Comparison of ENCODE assay signal across 14 cellular contexts in genomic region chr13:77016888-77017623, GRCh38. TPM values are rescaled to one million over a fixed set of nuclear protein-coding genes. Genes with fewer than 3 reads are reported as not detected.
DNase-seq lines count a peak whose midpoint lies in the region; ATAC-seq, FAIRE-seq and TF ChIP-seq lines count a peak whose summit lies in the region.
"Had no signal": no experiment of that assay in that cellular context is flagged by ENCODE, and none has a peak within 500 bp of the region (broad histone marks: within the 10 kb centered on the region; RNA-seq: fewer than 3 reads in every experiment).

No MANE protein-coding gene starts in this region.

- H3K4me1 ChIP-seq in BE2C: no peaks in the 10 kb centered on the region; the same call in 1 of the 2 replicates
- no peaks in the 10 kb centered on the region for H3K4me1 ChIP-seq in HCT116 (ENCODE audit: control insufficient read depth in 1 of 2, insufficient read depth in 2 of 2, low read length in 2 of 2)
- peaks cover 47% of the 10 kb centered on the region for H3K4me1 ChIP-seq in psoas muscle
- H3K4me1 ChIP-seq in small intestine (ENCODE audit: control insufficient read depth in 2 of 2, insufficient read depth in 1 of 2, low read depth in 1 of 2, low read length in 1 of 2): peaks cover 5 to 13% of the 10 kb centered on the region in 2 donors
- H3K4me1 ChIP-seq: parathyroid adenoma had no signal

- POLR2A ChIA-PET in HCT116 (lab: Charles Lee): no interaction called here

- FAIRE-seq in small intestine (lab: Jason Lieb, UNC): no peak

- TF ChIP-seq CTCF in BE2C (IDR thresholded peaks at IDR 0.05; ENCODE audit: low read depth, low read length) (peak; percentile 14; the same call in 1 of the 2 replicates), HCT116 (IDR thresholded peaks at IDR 0.05 in 2 of 3, conservative IDR thresholded peaks at IDR 0.05 in 1 of 3; ENCODE audit: borderline replicate concordance in 1 of 3, insufficient read depth in 1 of 3, low read depth in 2 of 3, low read length in 2 of 3) (peak in 2 of 3 experiments; percentile 5 to 23; a peak in 1 of 6 replicates), coronary artery (IDR thresholded peaks at IDR 0.05) (no peak), psoas muscle (IDR thresholded peaks at IDR 0.05) (no peak)

- no peak for TF ChIP-seq POLR2A in HCT116 (IDR thresholded peaks at IDR 0.05; ENCODE audit: borderline replicate concordance, extremely low read depth, insufficient read depth, insufficient read length)

- ATAC-seq in HCT116: no peak
- peak in 1 of 4 donors; percentile 34 for ATAC-seq in psoas muscle
- no peak for ATAC-seq in HG03095 (IDR thresholded peaks at IDR 0.05; ENCODE audit: unreplicated experiment)

- H3K4me3 ChIP-seq in BE2C (ENCODE audit: low read depth, low read length): no peak overlapping the region
- H3K4me3 ChIP-seq in HCT116 (replicated peaks in 1 of 2; ENCODE audit: low read depth in 1 of 2, low read length in 2 of 2): no peak overlapping the region
- H3K4me3 ChIP-seq in coronary artery: no peak overlapping the region
- H3K4me3 ChIP-seq in psoas muscle: no peak overlapping the region
- no peak overlapping the region for H3K4me3 ChIP-seq in small intestine (ENCODE audit: low read depth in 1 of 2, low read length in 2 of 2)
- H3K4me3 ChIP-seq: body of pancreas had no signal

- no peak overlapping the region for H3K27ac ChIP-seq in HCT116 (ENCODE audit: low read depth, low read length)
- H3K27ac ChIP-seq in coronary artery: peak overlapping the region; percentile 86
- H3K27ac ChIP-seq in psoas muscle: peak overlapping the region; percentile 25
- peak overlapping the region in 1 of 2 donors; percentile 44 for H3K27ac ChIP-seq in small intestine (ENCODE audit: low read depth in 1 of 2, low read length in 1 of 2)
- H3K27ac ChIP-seq: parathyroid adenoma had no signal

- H3K9me3 ChIP-seq in BE2C (no peaks in the 10 kb centered on the region), HCT116 (ENCODE audit: control insufficient read depth in 1 of 2, insufficient read depth in 1 of 2, low read depth in 1 of 2, low read length in 2 of 2) (no peaks in the 10 kb centered on the region), psoas muscle (no peaks in the 10 kb centered on the region), small intestine (ENCODE audit: control insufficient read depth, low read depth) (no peaks in the 10 kb centered on the region)
- H3K9me3 ChIP-seq: body of pancreas had no signal

- no peak overlapping the region for H3K4me2 ChIP-seq in HCT116 (ENCODE audit: low read length)

- H3K27me3 ChIP-seq in BE2C (no peaks in the 10 kb centered on the region), HCT116 (ENCODE audit: insufficient read depth, low read length) (no peaks in the 10 kb centered on the region), psoas muscle (ENCODE audit: insufficient read depth in 3 of 3, low read length in 2 of 3) (no peaks in the 10 kb centered on the region), small intestine (ENCODE audit: control insufficient read depth in 2 of 2, insufficient read depth in 2 of 2, low read length in 2 of 2) (no peaks in the 10 kb centered on the region)
- H3K27me3 ChIP-seq: body of pancreas had no signal

- peaks cover 77% of the 10 kb centered on the region for H3K79me2 ChIP-seq in HCT116 (ENCODE audit: insufficient read depth, low read length)

- no peak overlapping the region for H2AFZ ChIP-seq in HCT116 (ENCODE audit: low read depth, low read length, poor library complexity, severe bottlenecking)
- H2AFZ ChIP-seq: parathyroid adenoma had no signal

- intact Hi-C loops in HCT116 (cut with micrococcal nuclease) (no loop called here), psoas muscle (cut with DNase I) (no loop called here)

- RAD21 ChIA-PET in HCT116 (lab: Charles Lee; ENCODE audit: low non-redundant PET in 1 of 2, low total read pairs in 2 of 2, uncharacterized antibody in 2 of 2, unreplicated experiment in 2 of 2): no interaction called here

- H3K9ac ChIP-seq in HCT116 (ENCODE audit: low read length): no peak overlapping the region
- H3K9ac ChIP-seq: parathyroid adenoma had no signal

- H4K20me1 ChIP-seq in HCT116 (ENCODE audit: insufficient read depth): no peaks in the 10 kb centered on the region

- DNase-seq in BE2C (no peak), HCT116 (ENCODE audit: low read depth, low spot score) (no peak), coronary artery (ENCODE audit: low spot score) (no peak), psoas muscle (no peak), inferior parietal cortex (ENCODE audit: extremely low spot score) (no peak), small intestine (no peak)
- no peak for DNase-seq in activated T-cell treated with anti-CD3 and anti-CD28 coated beads, Interleukin-2, amount 50 U/mL, for 48 hours
- DNase-seq: activated CD4-positive, alpha-beta T cell treated with anti-CD3 and anti-CD28 coated beads, Interleukin-2, amount 50 U/mL, for 48 hours; body of pancreas; DMS153; Karpas-422; NCI-H146 had no signal

- H3K9me2 ChIP-seq in HCT116 (ENCODE audit: insufficient read depth): no peaks in the 10 kb centered on the region

- peaks cover 65% of the 10 kb centered on the region for H3K36me3 ChIP-seq in BE2C
- peaks cover 27 to 33% of the 10 kb centered on the region in 2 experiments for H3K36me3 ChIP-seq in HCT116 (ENCODE audit: control insufficient read depth in 1 of 2, insufficient read depth in 2 of 2, low read length in 2 of 2)
- peaks cover 9 to 65% of the 10 kb centered on the region in 2 donors for H3K36me3 ChIP-seq in psoas muscle (ENCODE audit: insufficient read depth in 1 of 2, low read depth in 1 of 2)
- peaks cover 14 to 21% of the 10 kb centered on the region in 2 donors for H3K36me3 ChIP-seq in small intestine (ENCODE audit: control insufficient read depth in 2 of 2, insufficient read depth in 2 of 2, low read length in 2 of 2)

- 80 to 89% (median 82%) methylated on average over 6 of the region's 6 CpGs for WGBS in psoas muscle, 3 donors
- WGBS in small intestine, 3 donors: 88 to 97% (median 94%) methylated on average over 6 of the region's 6 CpGs

- no peak for TF ChIP-seq RAD21 in HCT116 (IDR thresholded peaks at IDR 0.05; ENCODE audit: low read depth)

- no TSS peak for BruUV-seq in HCT116 (replicated peaks; lab: Mats Ljungman, UMichigan)

- CTCF ChIA-PET in HCT116 (lab: Charles Lee): interaction anchor here (1.5 to 1.7 kb wide), 2 partner anchors 9 to 12 kb away, joined by 7 to 8 read pairs; partner anchors contain the start of gene FBXL3

TF ChIP-seq in HCT116, 20 proteins besides CTCF, POLR2A, EP300 and RAD21:
- TF ChIP-seq EGR1 (IDR thresholded peaks at IDR 0.05; ENCODE audit: low read depth): no peak
- TF ChIP-seq EZH2 (IDR thresholded peaks at IDR 0.05): no peak
- TF ChIP-seq FOSL1 (IDR thresholded peaks at IDR 0.05; ENCODE audit: low read depth): no peak
- TF ChIP-seq ELF1 (IDR thresholded peaks at IDR 0.05; ENCODE audit: borderline replicate concordance, low read depth): no peak
- TF ChIP-seq ZNF274 (IDR thresholded peaks at IDR 0.05; ENCODE audit: low read depth, low read length): no peak
- no peak for TF ChIP-seq CBX3 (IDR thresholded peaks at IDR 0.05; ENCODE audit: low read depth)
- TF ChIP-seq JUND (IDR thresholded peaks at IDR 0.05): no peak
- TF ChIP-seq TCF7L2 (IDR thresholded peaks at IDR 0.05; ENCODE audit: borderline replicate concordance, extremely low read depth, insufficient read depth, insufficient read length): no peak
- TF ChIP-seq ATF3 (IDR thresholded peaks at IDR 0.05): no peak

RNA-seq across cellular contexts. Expression of gene FBXL3, which starts 9.9 kb away (rescaled TPM):
- polyA plus RNA-seq in BE2C (2012; ENCODE audit: insufficient read depth, insufficient read length, low read depth): 14.3 TPM
- 24.0 TPM for total RNA-seq in HCT116 (2021; ENCODE audit: unreplicated experiment)
- polyA plus RNA-seq in HCT116 (2012): 10.7 and 12.7 TPM in 2 replicates
- 10 to 100 TPM; 23.5 to 40.4 (median 24.4) TPM for total RNA-seq in psoas muscle
- 10 to 100 TPM; 12.5 to 41.3 (median 25.1) TPM for polyA plus RNA-seq in psoas muscle
- 10 to 100 TPM; 20.6 to 33.5 (median 28.0) TPM for polyA plus RNA-seq in small intestine

RNA-seq across cellular contexts. Expression of gene CLN5, which starts 25.2 kb away (rescaled TPM):
- polyA plus RNA-seq in BE2C (2012; ENCODE audit: insufficient read depth, insufficient read length, low read depth): 16.9 TPM
- total RNA-seq in HCT116 (2021; ENCODE audit: unreplicated experiment) (21.4 TPM), psoas muscle (1 to 10 TPM; 5.8 to 9.5 (median 8.9) TPM)
- 7.6 and 10.5 TPM in 2 replicates for polyA plus RNA-seq in HCT116 (2012)
- polyA plus RNA-seq in psoas muscle (10 to 100 TPM in 1 of 3 donors, 1 to 10 TPM in 2; 4.9 to 10.6 (median 8.0) TPM), small intestine (10 to 100 TPM in 1 of 3 donors, 1 to 10 TPM in 2; 4.0 to 13.4 (median 9.7) TPM)

Comparison
In these comparisons a context has a peak if more than half of its experiments do, and no peak if none do; other contexts are left out.
1. CTCF ChIP-seq: peak in BE2C (single experiment) and HCT116 (2 of 3); none in coronary artery (single experiment) and psoas muscle (single experiment).